In the genomic region with DNA sequence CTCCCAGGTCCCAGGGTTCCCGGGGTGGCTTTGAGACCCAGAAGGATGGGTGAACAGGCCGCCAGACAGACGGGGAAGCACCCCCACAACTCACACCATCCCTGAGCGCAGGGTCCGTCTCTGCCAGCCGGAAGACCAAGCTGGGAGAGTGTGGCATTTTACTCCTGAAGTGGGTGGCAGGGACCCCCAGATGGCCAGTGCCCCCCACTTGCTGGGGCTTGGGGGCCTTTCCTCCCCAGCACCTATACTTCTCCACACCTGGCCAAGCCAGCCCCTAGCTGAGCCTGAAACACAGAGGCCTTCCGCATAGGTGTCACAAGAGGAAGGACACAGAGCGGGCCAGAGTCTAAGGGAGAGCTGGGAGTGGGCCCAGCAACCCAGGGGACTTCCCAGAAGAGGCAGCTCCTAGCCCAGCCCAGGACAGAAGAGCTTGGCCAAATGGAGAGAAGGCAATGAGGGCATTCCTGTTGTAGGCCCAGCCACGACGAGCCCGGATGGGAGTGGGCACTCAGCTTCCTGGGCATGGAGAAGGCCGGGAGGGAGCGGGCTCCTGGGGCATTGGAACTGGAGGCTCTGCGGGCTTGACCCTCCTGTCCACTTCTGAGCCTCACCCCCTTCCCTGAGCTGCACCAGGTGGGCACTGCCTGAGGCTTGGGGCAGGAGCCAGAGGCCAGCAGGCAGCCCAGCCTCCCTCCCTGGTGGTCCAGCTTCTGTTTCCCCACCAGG, we compare ENCODE assay signal across 1 cellular context.
TF ChIP-seq lines count a peak whose summit lies in the region.

No MANE protein-coding gene starts in this region.

TF ChIP-seq in HepG2, 621 proteins besides CTCF, POLR2A, EP300 and RAD21:
- TF ChIP-seq SATB2 (CRISPR knock-in tag; IDR thresholded peaks at IDR 0.05), result no peak
- TF ChIP-seq RARA (CRISPR knock-in tag; IDR thresholded peaks at IDR 0.05), result no peak
- TF ChIP-seq MED1 (CRISPR knock-in tag; IDR thresholded peaks at IDR 0.05), result no peak
- no peak for TF ChIP-seq SP5 (CRISPR knock-in tag; IDR thresholded peaks at IDR 0.05; ENCODE audit: borderline replicate concordance, low read depth)
- TF ChIP-seq POGZ (CRISPR knock-in tag; IDR thresholded peaks at IDR 0.05), result no peak
- no peak for TF ChIP-seq CREM (IDR thresholded peaks at IDR 0.05)
- TF ChIP-seq CREM (CRISPR knock-in tag; IDR thresholded peaks at IDR 0.05), result no peak
- TF ChIP-seq SOX13 (IDR thresholded peaks at IDR 0.05), result no peak
- no peak for TF ChIP-seq SOX13 (CRISPR knock-in tag; conservative IDR thresholded peaks at IDR 0.05 in 1 of 2, IDR thresholded peaks at IDR 0.05 in 1 of 2)
